In the genomic region with DNA sequence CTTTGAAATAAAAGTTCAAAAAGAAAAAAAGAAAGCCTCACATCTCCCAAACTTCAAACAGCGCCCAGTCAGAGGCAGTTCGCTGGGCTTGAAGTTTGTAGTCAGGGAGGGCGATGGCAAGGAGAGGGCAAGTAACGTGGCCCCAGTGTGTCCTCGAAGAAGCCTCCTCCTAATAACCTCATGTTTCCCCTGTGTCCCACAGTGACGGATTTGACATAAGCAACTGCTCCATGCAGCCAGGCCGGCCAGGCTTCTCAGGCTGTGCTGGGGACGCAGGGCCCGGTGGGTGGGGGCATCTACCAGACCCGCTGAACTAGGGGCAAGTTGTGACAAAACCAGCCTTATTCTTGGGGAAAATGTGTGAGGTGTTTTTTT, we compare ENCODE assay signal across 12 cellular contexts.
DNase-seq lines count a peak whose midpoint lies in the region; ATAC-seq and TF ChIP-seq lines count a peak whose summit lies in the region.
"Had no signal": no experiment of that assay in that cellular context is flagged by ENCODE, and none has a peak within 500 bp of the region (broad histone marks: within the 10 kb centered on the region; RNA-seq: fewer than 3 reads in every experiment).

No MANE protein-coding gene starts in this region.

- peak; percentile 42 to 61 for ATAC-seq in activated T-cell treated with anti-CD3 and anti-CD28 coated beads, Interleukin-2, amount 50 U/mL, for 72 hours (replicated peaks in 1 of 2)
- ATAC-seq in HG03108 (IDR thresholded peaks at IDR 0.05; ENCODE audit: unreplicated experiment) = no peak
- ATAC-seq: stimulated activated memory B cell treated with anti-CD40 and anti-IgM and Interleukin-4, amounts not matched to agents 10 μg/mL and 1 μg/mL and 100 μg/mL, for 72 hours had no signal

- peak overlapping the region; percentile 89 to 96 for H3K27ac ChIP-seq in prostate gland

- TF ChIP-seq POLR2A in prostate gland (IDR thresholded peaks at IDR 0.05) = no peak

- no peaks in the 10 kb centered on the region for H3K27me3 ChIP-seq in prostate gland (replicated peaks; ENCODE audit: insufficient read depth)
- H3K27me3 ChIP-seq: BE2C had no signal

- no peak for TF ChIP-seq CTCF in prostate gland (IDR thresholded peaks at IDR 0.05)
- no peak for TF ChIP-seq CTCF in foreskin fibroblast (IDR thresholded peaks at IDR 0.05; ENCODE audit: low read depth, low read length)

- peaks cover 0 to 2% of the 10 kb centered on the region in 2 donors for H3K9me3 Mint-ChIP-seq in activated T-cell treated with anti-CD3 and anti-CD28 coated beads, Interleukin-2, amount 50 U/mL, for 72 hours
- H3K9me3 Mint-ChIP-seq: stimulated activated memory B cell treated with anti-CD40 and anti-IgM and Interleukin-4, amounts not matched to agents 10 μg/mL and 1 μg/mL and 100 μg/mL, for 72 hours had no signal

- no peaks in the 10 kb centered on the region for H3K27me3 Mint-ChIP-seq in activated T-cell treated with anti-CD3 and anti-CD28 coated beads, Interleukin-2, amount 50 U/mL, for 72 hours (ENCODE audit: low read depth)

- peaks cover 24% of the 10 kb centered on the region for H3K4me1 ChIP-seq in prostate gland (replicated peaks)
- H3K4me1 ChIP-seq: BE2C had no signal

- DNase-seq in ELF-1 (ENCODE audit: low read depth, low spot score) (peak; percentile 19), iPS-NIHi7 (ENCODE audit: extremely low spot score) (peak; percentile 30), prostate gland (ENCODE audit: low spot score) (peak; percentile 29), foreskin fibroblast (no peak), HPDE6-E6E7 (ENCODE audit: extremely low spot score) (no peak), DMS53 treated with DMSO at 0.1 percent for 48 hours (lab: John Stamatoyannopoulos, UW; ENCODE audit: unreplicated experiment) (no peak)
- DNase-seq in activated T-cell treated with anti-CD3 and anti-CD28 coated beads, Interleukin-2, amount 50 U/mL, for 72 hours = peak in 1 of 2 donors; percentile 22
- DNase-seq: BE2C; effector memory CD4-positive, alpha-beta T cell; MV-4-11 had no signal

- H3K9me3 ChIP-seq in prostate gland = no peaks in the 10 kb centered on the region
- H3K9me3 ChIP-seq: BE2C had no signal

- no peak overlapping the region for H3K27ac Mint-ChIP-seq in activated T-cell treated with anti-CD3 and anti-CD28 coated beads, Interleukin-2, amount 50 U/mL, for 72 hours
- H3K27ac Mint-ChIP-seq: stimulated activated memory B cell treated with anti-CD40 and anti-IgM and Interleukin-4, amounts not matched to agents 10 μg/mL and 1 μg/mL and 100 μg/mL, for 72 hours had no signal

- 50% methylated on average over 10 of the region's 10 CpGs for WGBS in prostate gland

- intact Hi-C loops in prostate gland (cut with DNase I) = no loop called here

- no peaks in the 10 kb centered on the region for H3K36me3 Mint-ChIP-seq in activated T-cell treated with anti-CD3 and anti-CD28 coated beads, Interleukin-2, amount 50 U/mL, for 72 hours (ENCODE audit: insufficient read depth in 2 of 2)
- H3K36me3 Mint-ChIP-seq: stimulated activated memory B cell treated with anti-CD40 and anti-IgM and Interleukin-4, amounts not matched to agents 10 μg/mL and 1 μg/mL and 100 μg/mL, for 72 hours had no signal

- peaks cover 8% of the 10 kb centered on the region for H3K4me1 Mint-ChIP-seq in activated T-cell treated with anti-CD3 and anti-CD28 coated beads, Interleukin-2, amount 50 U/mL, for 72 hours (ENCODE audit: low read depth)
- H3K4me1 Mint-ChIP-seq: stimulated activated memory B cell treated with anti-CD40 and anti-IgM and Interleukin-4, amounts not matched to agents 10 μg/mL and 1 μg/mL and 100 μg/mL, for 72 hours had no signal

- no peaks in the 10 kb centered on the region for H3K36me3 ChIP-seq in prostate gland
- H3K36me3 ChIP-seq: BE2C had no signal

- peak overlapping the region in 1 of 2 donors; percentile 62 for H3K4me3 Mint-ChIP-seq in activated T-cell treated with anti-CD3 and anti-CD28 coated beads, Interleukin-2, amount 50 U/mL, for 72 hours
- H3K4me3 Mint-ChIP-seq: stimulated activated memory B cell treated with anti-CD40 and anti-IgM and Interleukin-4, amounts not matched to agents 10 μg/mL and 1 μg/mL and 100 μg/mL, for 72 hours had no signal

- H3K4me3 ChIP-seq in prostate gland (no peak overlapping the region), foreskin fibroblast (ENCODE audit: low read depth in 1 of 2, low read length in 2 of 2) (no peak overlapping the region)

Comparison
In these comparisons a context has a peak if more than half of its experiments do, and no peak if none do; other contexts are left out.
1. DNase-seq: peak in ELF-1 (single experiment), iPS-NIHi7 (single experiment) and prostate gland (single experiment); none in foreskin fibroblast (0 of 2), HPDE6-E6E7 (single experiment) and DMS53 treated with DMSO at 0.1 percent for 48 hours (single experiment).